8 cellular contexts compared by ENCODE assay signal in genomic region chr9:6681957-6682501, GRCh38. TPM values are rescaled to one million over a fixed set of nuclear protein-coding genes. Genes with fewer than 3 reads are reported as not detected.
DNase-seq lines count a peak whose midpoint lies in the region; ATAC-seq and FAIRE-seq lines count a peak whose summit lies in the region.

No MANE protein-coding gene starts in this region.

- CTCF ChIA-PET in activated CD4-positive, alpha-beta memory T cell treated with anti-CD3 and anti-CD28 coated beads for 36 hours (lab: Charles Lee) = interaction anchor here (1.0 to 1.7 kb wide), 5 partner anchors 15 to 267 kb away, joined by 3 to 5 read pairs (median 4); partner anchors contain the start of gene GLDC

- in situ Hi-C loops in ACHN (cut with HindIII; ENCODE audit: low pct_ligation_motif_present, low pct_unique_long_range_greater_than_20kb, low sequenced_read_pairs) = no loop called here

- DNase-seq in DMS53 (lab: John Stamatoyannopoulos, UW) (peak; percentile 79), DMS53 treated with DMSO at 0.1 percent for 48 hours (lab: John Stamatoyannopoulos, UW; ENCODE audit: unreplicated experiment) (no peak), right cardiac atrium (peak in 1 of 3 donors; percentile 56), small intestine (no peak), NCI-H526 (lab: John Stamatoyannopoulos, UW) (no peak), ACHN (no peak)
- DNase-seq in activated CD4-positive, alpha-beta memory T cell treated with anti-CD3 and anti-CD28 coated beads for 36 hours = peak; percentile 20

- peaks cover 10% of the 10 kb centered on the region for H3K36me3 Mint-ChIP-seq in activated CD4-positive, alpha-beta memory T cell treated with anti-CD3 and anti-CD28 coated beads for 36 hours

- FAIRE-seq in small intestine (lab: Jason Lieb, UNC) = no peak

- H3K4me1 ChIP-seq in right cardiac atrium (ENCODE audit: control insufficient read depth, insufficient read depth, low read length) = peaks cover 6% of the 10 kb centered on the region
- peaks cover 0 to 3% of the 10 kb centered on the region in 2 donors for H3K4me1 ChIP-seq in small intestine (ENCODE audit: control insufficient read depth in 2 of 2, insufficient read depth in 1 of 2, low read depth in 1 of 2, low read length in 1 of 2)

- H3K9me3 ChIP-seq in right cardiac atrium (ENCODE audit: control insufficient read depth, low read length) = no peaks in the 10 kb centered on the region
- no peaks in the 10 kb centered on the region for H3K9me3 ChIP-seq in small intestine (ENCODE audit: control insufficient read depth, low read depth)

- WGBS in right cardiac atrium = 47% methylated on average over 15 of the region's 15 CpGs
- 10 to 30% (median 12%) methylated on average over 15 of the region's 15 CpGs for WGBS in small intestine, 3 donors

- H3K9me3 Mint-ChIP-seq in activated CD4-positive, alpha-beta memory T cell treated with anti-CD3 and anti-CD28 coated beads for 36 hours = no peaks in the 10 kb centered on the region

- ATAC-seq in right cardiac atrium (peak in 1 of 2 donors; percentile 7), GM21447 (IDR thresholded peaks at IDR 0.05; ENCODE audit: unreplicated experiment) (no peak)

- peak overlapping the region; percentile 100 for H3K27ac Mint-ChIP-seq in activated CD4-positive, alpha-beta memory T cell treated with anti-CD3 and anti-CD28 coated beads for 36 hours

- no peaks in the 10 kb centered on the region for H3K27me3 Mint-ChIP-seq in activated CD4-positive, alpha-beta memory T cell treated with anti-CD3 and anti-CD28 coated beads for 36 hours

- H3K27ac ChIP-seq in right cardiac atrium (ENCODE audit: low read length) = peak overlapping the region; percentile 97
- peak overlapping the region; percentile 88 to 99 for H3K27ac ChIP-seq in small intestine (ENCODE audit: low read depth in 1 of 2, low read length in 1 of 2)

- H3K36me3 ChIP-seq in small intestine (ENCODE audit: control insufficient read depth in 2 of 2, insufficient read depth in 2 of 2, low read length in 2 of 2) = no peaks in the 10 kb centered on the region

- H3K4me1 Mint-ChIP-seq in activated CD4-positive, alpha-beta memory T cell treated with anti-CD3 and anti-CD28 coated beads for 36 hours (ENCODE audit: low read depth) = peaks cover 19% of the 10 kb centered on the region

- intact Hi-C loops in activated CD4-positive, alpha-beta memory T cell treated with anti-CD3 and anti-CD28 coated beads for 36 hours (cut with micrococcal nuclease) = loop anchor here (1.0 to 10.0 kb wide), 13 partner anchors 22 to 1890 kb away; partner anchors contain the start of genes KDM4C, RANBP6, RCL1 and UHRF2
- intact Hi-C loops in right cardiac atrium (cut with DNase I) = no loop called here

- POLR2A ChIA-PET in activated CD4-positive, alpha-beta memory T cell treated with anti-CD3 and anti-CD28 coated beads for 36 hours (lab: Charles Lee) = interaction anchor here (0.6 to 3.3 kb wide), 11 partner anchors 21 to 357 kb away, joined by 3 to 43 read pairs (median 5); partner anchors contain the start of genes GLDC, KDM4C and UHRF2

- peak overlapping the region; percentile 96 for H3K4me3 Mint-ChIP-seq in activated CD4-positive, alpha-beta memory T cell treated with anti-CD3 and anti-CD28 coated beads for 36 hours

- H3K4me3 ChIP-seq in right cardiac atrium (ENCODE audit: low read length) = peak overlapping the region; percentile 43
- H3K4me3 ChIP-seq in small intestine (ENCODE audit: low read depth in 1 of 2, low read length in 2 of 2) = peak overlapping the region; percentile 59 to 69

- H3K27me3 ChIP-seq in right cardiac atrium (ENCODE audit: control insufficient read depth, insufficient read depth) = no peaks in the 10 kb centered on the region
- no peaks in the 10 kb centered on the region for H3K27me3 ChIP-seq in small intestine (ENCODE audit: control insufficient read depth in 2 of 2, insufficient read depth in 2 of 2, low read length in 2 of 2)

RNA-seq across cellular contexts. Expression of gene GLDC, which starts 36.5 kb away (rescaled TPM):
- 1 to 10 TPM; 7.1 to 9.9 TPM for total RNA-seq in activated CD4-positive, alpha-beta memory T cell treated with anti-CD3 and anti-CD28 coated beads for 36 hours
- under 1 TPM; 0.26 to 0.65 (median 0.63) TPM for total RNA-seq in right cardiac atrium
- polyA plus RNA-seq in right cardiac atrium (0.29 TPM), small intestine (under 1 TPM in 2 of 3 donors, not detected in 1; 0.63 to 0.81 TPM)

Comparison
In these comparisons a context has a peak if more than half of its experiments do, and no peak if none do; other contexts are left out.
1. DNase-seq: peak in DMS53 (single experiment) and activated CD4-positive, alpha-beta memory T cell treated with anti-CD3 and anti-CD28 coated beads for 36 hours (single experiment); none in DMS53 treated with DMSO at 0.1 percent for 48 hours (single experiment), small intestine (single experiment), NCI-H526 (0 of 2) and ACHN (single experiment).
2. RNA of gene GLDC, which starts 36.5 kb away (total RNA-seq): 7.1 to 9.9 TPM in activated CD4-positive, alpha-beta memory T cell treated with anti-CD3 and anti-CD28 coated beads for 36 hours; 0.26 to 0.65 TPM in right cardiac atrium; every median in the first group is over 4 times any median in the second.